23 cellular contexts compared by ENCODE assay signal in the genomic region with DNA sequence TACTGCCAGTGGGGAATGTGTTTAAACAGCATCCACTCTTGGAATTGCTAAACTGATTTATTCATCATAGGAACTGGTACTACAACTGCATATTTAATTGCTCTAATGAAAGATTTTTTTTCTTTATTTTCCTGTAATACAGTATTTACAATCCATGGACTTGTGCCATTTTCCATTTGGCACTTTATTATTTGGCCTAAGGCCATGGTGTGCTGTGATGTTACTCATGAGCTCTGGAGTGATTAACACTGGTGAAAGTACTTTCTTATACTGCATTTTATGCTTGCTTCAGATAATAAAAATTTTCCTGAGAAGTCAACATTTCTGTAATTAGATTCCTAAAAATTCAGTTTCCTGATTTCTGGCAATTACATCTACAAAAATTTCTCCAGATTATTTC.
A peak's percentile ranks its signal among the peaks of the same experiment; 100 is the strongest.
DNase-seq lines count a peak whose midpoint lies in the region; ATAC-seq, FAIRE-seq and TF ChIP-seq lines count a peak whose summit lies in the region.
"Had no signal": no experiment of that assay in that cellular context is flagged by ENCODE, and none has a peak within 500 bp of the region (broad histone marks: within the 10 kb centered on the region; RNA-seq: fewer than 3 reads in every experiment).

No MANE protein-coding gene starts in this region.

- H3K18ac ChIP-seq in H9 (ENCODE audit: insufficient read length, low read depth, low read length): no peak overlapping the region

- peaks cover 6% of the 10 kb centered on the region for H3K79me1 ChIP-seq in H9 (ENCODE audit: insufficient read depth, low read depth, low read length, poor library complexity, severe bottlenecking)

- H3K4ac ChIP-seq in H9 (ENCODE audit: low read depth, low read length): no peak overlapping the region

- no peak overlapping the region for H4K5ac ChIP-seq in H9 (ENCODE audit: insufficient read length, low read depth, low read length)

- H3K14ac ChIP-seq in H9 (ENCODE audit: insufficient read depth, low read length): no peak overlapping the region

- FAIRE-seq in keratinocyte (lab: Jason Lieb, UNC): peak; percentile 67
- FAIRE-seq: GM19239, K562 had no signal

- no peaks in the 10 kb centered on the region for H3K27me3 Mint-ChIP-seq in H9 (ENCODE audit: low read depth)
- H3K27me3 Mint-ChIP-seq: activated CD4-positive, alpha-beta T cell treated with anti-CD3 and anti-CD28 coated beads for 36 hours; dendritic cell treated with granulocyte-macrophage colony-stimulating factor and Interleukin-4, amounts not matched to agents 40 ng/mL and 50 ng/mL, for 4 days had no signal

- H2BK5ac ChIP-seq in H9 (ENCODE audit: insufficient read length, low read length): no peak overlapping the region

- no peaks in the 10 kb centered on the region for H3K23me2 ChIP-seq in H9 (ENCODE audit: insufficient read length, low read depth, low read length, poor library complexity, severe bottlenecking)

- H3K9ac ChIP-seq in keratinocyte (ENCODE audit: control insufficient read depth, extremely low read depth, insufficient read depth, low read length): no peak overlapping the region
- no peak overlapping the region for H3K9ac ChIP-seq in H9 (ENCODE audit: extremely low read depth, insufficient read length, low read length)
- H3K9ac ChIP-seq: parathyroid adenoma had no signal

- no peaks in the 10 kb centered on the region for H4K20me1 ChIP-seq in keratinocyte (ENCODE audit: control insufficient read depth, extremely low read depth, insufficient read depth, low read length)
- no peaks in the 10 kb centered on the region for H4K20me1 ChIP-seq in H9 (ENCODE audit: control insufficient read depth, insufficient read depth, insufficient read length)

- H3T11ph ChIP-seq in H9 (ENCODE audit: low read length): no peak overlapping the region

- no peak overlapping the region for H2AFZ ChIP-seq in keratinocyte (ENCODE audit: control insufficient read depth, low read length)
- no peak overlapping the region for H2AFZ ChIP-seq in H9 (ENCODE audit: low read length)
- H2AFZ ChIP-seq: parathyroid adenoma had no signal

- H3K36me3 Mint-ChIP-seq in H9 (ENCODE audit: insufficient read depth in 1 of 3, low read depth in 3 of 3): peaks cover 20 to 32% (median 23%) of the 10 kb centered on the region in 3 experiments

- H3K4me3 ChIP-seq in keratinocyte (ENCODE audit: control insufficient read depth in 2 of 3, extremely low read depth in 1 of 3, insufficient read depth in 2 of 3, low read depth in 1 of 3, low read length in 3 of 3): no peak overlapping the region
- H3K4me3 ChIP-seq: esophagus muscularis mucosa, K562, left ventricle myocardium inferior, smooth muscle cell, thyroid gland had no signal

- H2BK12ac ChIP-seq in H9 (ENCODE audit: insufficient read length, low read depth, low read length): no peak overlapping the region

- H3K36me3 ChIP-seq in keratinocyte (ENCODE audit: control insufficient read depth in 2 of 2, extremely low read depth in 1 of 2, insufficient read depth in 2 of 2, low read length in 2 of 2): no peaks in the 10 kb centered on the region
- H3K36me3 ChIP-seq: thyroid gland had no signal

- no peak overlapping the region for H3K4me3 Mint-ChIP-seq in H9
- H3K4me3 Mint-ChIP-seq: activated CD4-positive, alpha-beta T cell treated with anti-CD3 and anti-CD28 coated beads for 36 hours; dendritic cell treated with granulocyte-macrophage colony-stimulating factor and Interleukin-4, amounts not matched to agents 40 ng/mL and 50 ng/mL, for 4 days; stimulated activated effector memory CD8-positive, alpha-beta T cell treated with anti-CD3 and anti-CD28 coated beads, Interleukin-12 subunit alpha, Interleukin-12 subunit beta, amount 100 ng/mL, for 72 hours had no signal

- no peak overlapping the region for H4K91ac ChIP-seq in H9 (ENCODE audit: insufficient read length, low read depth, low read length)

- H3K4me2 ChIP-seq in keratinocyte (ENCODE audit: control insufficient read depth, extremely low read depth, insufficient read depth, low read depth, low read length) (no peak overlapping the region), H9 (ENCODE audit: insufficient read depth, insufficient read length, low read length) (no peak overlapping the region)
- H3K4me2 ChIP-seq: smooth muscle cell had no signal

- no peak overlapping the region for H2BK15ac ChIP-seq in H9 (ENCODE audit: low read depth, low read length)

- H3K27ac ChIP-seq in keratinocyte (ENCODE audit: control insufficient read depth, insufficient read depth, low read length) (no peak overlapping the region), H9 (ENCODE audit: insufficient read length, low read depth, low read length) (no peak overlapping the region)
- H3K27ac ChIP-seq: esophagus muscularis mucosa, left ventricle myocardium inferior, parathyroid adenoma, thyroid gland had no signal

- no peak overlapping the region for H2BK20ac ChIP-seq in H9 (ENCODE audit: low read depth, low read length, poor library complexity, severe bottlenecking)

- no peaks in the 10 kb centered on the region for H3K27me3 ChIP-seq in keratinocyte (ENCODE audit: control insufficient read depth, extremely low read depth, insufficient read depth, low read length)
- H3K27me3 ChIP-seq in H9 (ENCODE audit: insufficient read depth, low read length): no peaks in the 10 kb centered on the region
- H3K27me3 ChIP-seq: esophagus muscularis mucosa, thyroid gland had no signal

- H3K4me1 ChIP-seq in keratinocyte (ENCODE audit: control insufficient read depth, extremely low read depth, insufficient read depth, low read length) (peaks cover 7% of the 10 kb centered on the region), H9 (ENCODE audit: insufficient read depth, low read length) (no peaks in the 10 kb centered on the region)
- H3K4me1 ChIP-seq: parathyroid adenoma, thyroid gland had no signal

- no peak overlapping the region for H2AK5ac ChIP-seq in H9 (ENCODE audit: insufficient read length, low read length)

- TF ChIP-seq CTCF in keratinocyte (optimal IDR thresholded peaks at IDR 0.05 in 1 of 3, IDR thresholded peaks at IDR 0.05 in 1 of 3, conservative IDR thresholded peaks at IDR 0.05 in 1 of 3; ENCODE audit: extremely low read depth in 1 of 3, insufficient read depth in 2 of 3, low read length in 3 of 3) (no peak), H9 (conservative IDR thresholded peaks at IDR 0.05) (no peak), GM20000 (IDR thresholded peaks at IDR 0.05; ENCODE audit: extremely low read depth, missing control alignments) (no peak)

- no peak overlapping the region for H3K23ac ChIP-seq in H9 (ENCODE audit: insufficient read length, low read depth, low read length)

- H3K4me1 Mint-ChIP-seq in H9: no peaks in the 10 kb centered on the region
- H3K4me1 Mint-ChIP-seq: activated CD4-positive, alpha-beta T cell treated with anti-CD3 and anti-CD28 coated beads for 36 hours; stimulated activated effector memory CD8-positive, alpha-beta T cell treated with anti-CD3 and anti-CD28 coated beads, Interleukin-12 subunit alpha, Interleukin-12 subunit beta, amount 100 ng/mL, for 72 hours had no signal

- H3K56ac ChIP-seq in H9 (ENCODE audit: insufficient read length, low read depth, low read length): no peak overlapping the region

- no peaks in the 10 kb centered on the region for H3K9me3 ChIP-seq in keratinocyte (ENCODE audit: control insufficient read depth, low read depth, low read length)
- no peaks in the 10 kb centered on the region for H3K9me3 ChIP-seq in H9 (ENCODE audit: control insufficient read depth, low read depth, low read length)
- H3K9me3 ChIP-seq: thyroid gland had no signal

- H3K9me3 Mint-ChIP-seq in H9: peaks cover 14 to 16% of the 10 kb centered on the region in 2 experiments

- dilution Hi-C loops in keratinocyte (cut with MboI; ENCODE audit: extremely low pct_ligation_motif_present, low sequenced_read_pairs): no loop called here

- no peak overlapping the region for H4K8ac ChIP-seq in H9 (replicated peaks; ENCODE audit: insufficient read length, low read depth, low read length)

- H3K79me2 ChIP-seq in keratinocyte (ENCODE audit: control insufficient read depth, insufficient read depth, low read length) (no peaks in the 10 kb centered on the region), H9 (ENCODE audit: insufficient read depth, low read length) (no peaks in the 10 kb centered on the region; the same call in 1 of the 2 replicates)
- H3K79me2 ChIP-seq: parathyroid adenoma had no signal

- DNase-seq in GM03348 (ENCODE audit: low spot score): peak; percentile 16
- DNase-seq in NCI-H226: peak; percentile 7
- peak; percentile 8 for DNase-seq in cerebellar cortex (ENCODE audit: low spot score)
- DNase-seq in keratinocyte (ENCODE audit: low read depth, low spot score): no peak
- no peak for DNase-seq in H9
- no peak for DNase-seq in HT-29 (ENCODE audit: low spot score)
- DNase-seq in GM20000 (ENCODE audit: low spot score): no peak
- DNase-seq: activated CD4-positive, alpha-beta T cell treated with anti-CD3 and anti-CD28 coated beads for 36 hours; activated CD8-positive, alpha-beta memory T cell treated with anti-CD3 and anti-CD28 coated beads, Interleukin-2, amount 50 U/mL, for 48 hours; AML-193; aorta; Calu3; left ventricle myocardium inferior; NCI-H1436 treated with DMSO at 0.1 percent for 48 hours; thyroid gland had no signal

- H3K27ac Mint-ChIP-seq in H9: no peak overlapping the region
- H3K27ac Mint-ChIP-seq: activated CD4-positive, alpha-beta T cell treated with anti-CD3 and anti-CD28 coated beads for 36 hours; dendritic cell treated with granulocyte-macrophage colony-stimulating factor and Interleukin-4, amounts not matched to agents 40 ng/mL and 50 ng/mL, for 4 days; stimulated activated effector memory CD8-positive, alpha-beta T cell treated with anti-CD3 and anti-CD28 coated beads, Interleukin-12 subunit alpha, Interleukin-12 subunit beta, amount 100 ng/mL, for 72 hours had no signal

- no peak overlapping the region for H2BK120ac ChIP-seq in H9 (ENCODE audit: low read depth, low read length, poor library complexity, severe bottlenecking)

- ATAC-seq in GM18520 (IDR thresholded peaks at IDR 0.05; ENCODE audit: unreplicated experiment): no peak
- ATAC-seq: activated CD4-positive, alpha-beta T cell treated with anti-CD3 and anti-CD28 coated beads for 36 hours; stimulated activated effector memory CD8-positive, alpha-beta T cell treated with anti-CD3 and anti-CD28 coated beads, Interleukin-12 subunit alpha, Interleukin-12 subunit beta, amount 100 ng/mL, for 72 hours had no signal

- no peaks in the 10 kb centered on the region for H3K9me1 ChIP-seq in keratinocyte (ENCODE audit: control insufficient read depth, extremely low read depth, insufficient read depth, low read length)

Comparison
In these comparisons a context has a peak if more than half of its experiments do, and no peak if none do; other contexts are left out.
1. DNase-seq: peak in GM03348 (single experiment), NCI-H226 (single experiment) and cerebellar cortex (single experiment); none in keratinocyte (single experiment), H9 (single experiment), HT-29 (single experiment) and GM20000 (single experiment).